ENCODE assay signal across 13 cellular contexts in the genomic region with DNA sequence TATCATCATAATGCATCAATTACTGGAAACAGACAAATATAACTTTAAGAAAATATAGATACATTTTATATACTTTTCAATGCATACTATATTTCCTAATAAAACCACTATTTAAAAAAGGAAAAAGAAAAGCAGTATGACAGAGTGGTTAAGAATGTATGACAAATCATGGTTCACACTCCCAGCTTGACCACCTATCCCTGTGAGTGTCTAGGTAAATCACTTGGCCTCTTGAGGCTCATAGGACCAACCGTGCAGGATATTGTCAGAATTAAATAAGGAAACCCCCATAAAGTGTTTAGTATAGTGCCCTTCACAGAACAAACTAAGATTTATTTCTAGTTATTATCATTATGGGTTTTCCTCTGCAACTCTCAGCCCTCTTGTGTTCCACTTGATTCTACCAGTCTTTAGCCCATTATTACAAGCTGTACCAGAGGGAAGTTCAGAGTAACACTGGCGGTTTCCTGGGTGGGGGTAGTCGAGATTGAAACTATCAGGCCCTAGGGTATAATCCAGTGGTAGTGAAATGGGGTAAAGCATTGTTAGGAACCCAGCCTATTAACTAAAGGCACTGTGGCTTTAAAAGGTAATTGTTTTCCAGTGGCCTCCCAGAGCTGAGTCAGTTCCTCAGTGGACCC. TPM values are rescaled to one million over a fixed set of nuclear protein-coding genes. Genes with fewer than 3 reads are reported as not detected.
DNase-seq lines count a peak whose midpoint lies in the region; ATAC-seq and TF ChIP-seq lines count a peak whose summit lies in the region.
"Had no signal": no experiment of that assay in that cellular context is flagged by ENCODE, and none has a peak within 500 bp of the region (broad histone marks: within the 10 kb centered on the region; RNA-seq: fewer than 3 reads in every experiment).

No MANE protein-coding gene starts in this region.

- no peaks in the 10 kb centered on the region for H3K27me3 Mint-ChIP-seq in naive thymus-derived CD8-positive, alpha-beta T cell
- H3K27me3 Mint-ChIP-seq in activated naive CD4-positive, alpha-beta T cell treated with anti-CD3 and anti-CD28 coated beads, Interleukin-2, amount 10 ng/mL, durations not matched to agents 7 days and 5 days = no peaks in the 10 kb centered on the region

- peaks cover 0 to 1% (median 0%) of the 10 kb centered on the region in 9 donors for H3K9me3 Mint-ChIP-seq in naive thymus-derived CD8-positive, alpha-beta T cell
- no peaks in the 10 kb centered on the region for H3K9me3 Mint-ChIP-seq in activated naive CD4-positive, alpha-beta T cell treated with anti-CD3 and anti-CD28 coated beads, Interleukin-2, amount 10 ng/mL, durations not matched to agents 7 days and 5 days
- H3K9me3 Mint-ChIP-seq: activated T-helper 2 cell treated with anti-CD3 and anti-CD28 coated beads, Interferon-gamma antibody, Interleukin-2, Interleukin-4, amounts not matched to agents 10 μg/mL and 5 μg/mL and 100 μg/mL, durations not matched to agents 14 hours and 24 hours and 36 hours had no signal

- peak overlapping the region in 5 of 10 donors; percentile 7 to 74 (median 56) for H3K27ac Mint-ChIP-seq in naive thymus-derived CD8-positive, alpha-beta T cell
- H3K27ac Mint-ChIP-seq in activated naive CD4-positive, alpha-beta T cell treated with anti-CD3 and anti-CD28 coated beads, Interleukin-2, amount 10 ng/mL, durations not matched to agents 7 days and 5 days = no peak overlapping the region
- H3K27ac Mint-ChIP-seq: activated T-helper 2 cell treated with anti-CD3 and anti-CD28 coated beads, Interferon-gamma antibody, Interleukin-2, Interleukin-4, amounts not matched to agents 10 μg/mL and 5 μg/mL and 100 μg/mL, durations not matched to agents 14 hours and 24 hours and 36 hours had no signal

- CTCF ChIA-PET in activated naive CD4-positive, alpha-beta T cell treated with anti-CD3 and anti-CD28 coated beads, Interleukin-2, amount 10 ng/mL, durations not matched to agents 7 days and 5 days (lab: Charles Lee) = no interaction called here

- in situ Hi-C loops in astrocyte of the spinal cord (cut with HindIII; ENCODE audit: low sequenced_read_pairs) = no loop called here

- peak; percentile 69 for DNase-seq in astrocyte of the spinal cord (ENCODE audit: low read depth, low spot score)
- no peak for DNase-seq in naive thymus-derived CD8-positive, alpha-beta T cell
- no peak for DNase-seq in NCI-H1930 (lab: John Stamatoyannopoulos, UW)
- DNase-seq in T1000 (lab: John Stamatoyannopoulos, UW) = no peak
- no peak for DNase-seq in activated naive CD4-positive, alpha-beta T cell treated with anti-CD3 and anti-CD28 coated beads, Interleukin-2, amount 10 ng/mL, durations not matched to agents 7 days and 5 days
- DNase-seq in GM19238 (ENCODE audit: insufficient read length, low spot score) = no peak
- DNase-seq: NCI-H2029 treated with DMSO at 0.1 percent for 48 hours had no signal

- H3K4me3 ChIP-seq in astrocyte of the spinal cord (ENCODE audit: low read depth, low read length) = no peak overlapping the region
- H3K4me3 ChIP-seq: skin epidermis had no signal

- no peaks in the 10 kb centered on the region for H3K36me3 Mint-ChIP-seq in naive thymus-derived CD8-positive, alpha-beta T cell
- no peaks in the 10 kb centered on the region for H3K36me3 Mint-ChIP-seq in activated naive CD4-positive, alpha-beta T cell treated with anti-CD3 and anti-CD28 coated beads, Interleukin-2, amount 10 ng/mL, durations not matched to agents 7 days and 5 days

- H3K4me1 Mint-ChIP-seq in naive thymus-derived CD8-positive, alpha-beta T cell = peaks cover 0 to 2% (median under 1%) of the 10 kb centered on the region in 4 donors
- peaks cover 5% of the 10 kb centered on the region for H3K4me1 Mint-ChIP-seq in activated naive CD4-positive, alpha-beta T cell treated with anti-CD3 and anti-CD28 coated beads, Interleukin-2, amount 10 ng/mL, durations not matched to agents 7 days and 5 days

- TF ChIP-seq CTCF in astrocyte of the spinal cord (IDR thresholded peaks at IDR 0.05; ENCODE audit: low read depth, low read length) = no peak

- ATAC-seq in GM18907 (IDR thresholded peaks at IDR 0.05; ENCODE audit: unreplicated experiment) (peak; percentile 70), HG03457 (IDR thresholded peaks at IDR 0.05; ENCODE audit: unreplicated experiment) (peak; percentile 42)
- ATAC-seq in naive thymus-derived CD8-positive, alpha-beta T cell = peak; percentile 29 to 30
- ATAC-seq: activated CD4-positive, CD25-positive, alpha-beta regulatory T cell treated with anti-CD3 and anti-CD28 coated beads, Interleukin-2, amount 50 U/mL, for 24 hours; Panc1 had no signal

- peak overlapping the region in 1 of 10 donors; percentile 7 for H3K4me3 Mint-ChIP-seq in naive thymus-derived CD8-positive, alpha-beta T cell
- no peak overlapping the region for H3K4me3 Mint-ChIP-seq in activated naive CD4-positive, alpha-beta T cell treated with anti-CD3 and anti-CD28 coated beads, Interleukin-2, amount 10 ng/mL, durations not matched to agents 7 days and 5 days

- POLR2A ChIA-PET in naive thymus-derived CD8-positive, alpha-beta T cell (lab: Charles Lee) = no interaction called here

RNA-seq across cellular contexts. Expression of a gene that starts 55.5 kb away (rescaled TPM):
- not detected for total RNA-seq in naive thymus-derived CD8-positive, alpha-beta T cell
- polyA plus RNA-seq in naive thymus-derived CD8-positive, alpha-beta T cell = not detected
